In genomic region chr11:12772324-12772723, GRCh38 we compare ENCODE assay signal across 26 cellular contexts.
"Had no signal": no experiment of that assay in that cellular context is flagged by ENCODE, and none has a peak within 500 bp of the region (broad histone marks: within the 10 kb centered on the region; RNA-seq: fewer than 3 reads in every experiment).

No MANE protein-coding gene starts in this region.

- H3K4me3 Mint-ChIP-seq: activated CD4-positive, alpha-beta T cell treated with anti-CD3 and anti-CD28 coated beads, Interleukin-2, amount 10 ng/mL, durations not matched to agents 7 days and 5 days; activated CD8-positive, alpha-beta memory T cell treated with anti-CD3 and anti-CD28 coated beads, Interleukin-2, amount 10 ng/mL, durations not matched to agents 7 days and 5 days; activated CD8-positive, alpha-beta T cell treated with anti-CD3 and anti-CD28 coated beads for 36 hours; activated naive CD4-positive, alpha-beta T cell treated with anti-CD3 and anti-CD28 coated beads, Interleukin-2, amount 50 U/mL, for 24 hours; activated naive CD8-positive, alpha-beta T cell treated with anti-CD3 and anti-CD28 coated beads, Interleukin-2, amount 50 U/mL, for 24 hours; natural killer cell; neural progenitor cell; stimulated activated effector memory CD8-positive, alpha-beta T cell treated with anti-CD3 and anti-CD28 coated beads, Interleukin-12 subunit alpha, Interleukin-12 subunit beta, amount 100 ng/mL, for 72 hours; stimulated activated naive CD8-positive, alpha-beta T cell treated with anti-CD3 and anti-CD28 coated beads, Interleukin-15, Interleukin-2, amounts not matched to agents 100 ng/mL and 50 ng/mL, for 24 hours had no signal

- H3K4me1 Mint-ChIP-seq: activated naive CD4-positive, alpha-beta T cell treated with anti-CD3 and anti-CD28 coated beads, Interleukin-2, amount 50 U/mL, for 24 hours; activated naive CD8-positive, alpha-beta T cell treated with anti-CD3 and anti-CD28 coated beads, Interleukin-2, amount 50 U/mL, for 24 hours; natural killer cell had no signal

- H3K27me3 ChIP-seq: heart left ventricle, left lung, neural progenitor cell, tibial artery had no signal

- H3K9me3 Mint-ChIP-seq: activated CD4-positive, alpha-beta T cell treated with anti-CD3 and anti-CD28 coated beads, Interleukin-2, amount 10 ng/mL, durations not matched to agents 7 days and 5 days; activated CD8-positive, alpha-beta T cell treated with anti-CD3 and anti-CD28 coated beads for 36 hours; activated naive CD4-positive, alpha-beta T cell treated with anti-CD3 and anti-CD28 coated beads, Interleukin-2, amount 50 U/mL, for 24 hours; activated naive CD8-positive, alpha-beta T cell treated with anti-CD3 and anti-CD28 coated beads, Interleukin-2, amount 50 U/mL, for 24 hours; activated T-helper 2 cell treated with anti-CD3 and anti-CD28 coated beads, Interferon-gamma antibody, Interleukin-2, Interleukin-4, amounts not matched to agents 10 μg/mL and 5 μg/mL and 100 μg/mL, durations not matched to agents 14 hours and 24 hours and 36 hours; natural killer cell; neural progenitor cell; stimulated activated effector memory CD8-positive, alpha-beta T cell treated with anti-CD3 and anti-CD28 coated beads, Interleukin-12 subunit alpha, Interleukin-12 subunit beta, amount 100 ng/mL, for 72 hours; stimulated activated naive CD8-positive, alpha-beta T cell treated with anti-CD3 and anti-CD28 coated beads, Interleukin-15, Interleukin-2, amounts not matched to agents 100 ng/mL and 50 ng/mL, for 24 hours had no signal

- H3K4me3 ChIP-seq: heart left ventricle, left lung, lower lobe of right lung, neural progenitor cell, skin epidermis, tibial artery had no signal

- H3K9ac ChIP-seq: neural progenitor cell had no signal

- H3K4me2 ChIP-seq: neural progenitor cell had no signal

- DNase-seq: activated CD4-positive, alpha-beta T cell treated with anti-CD3 and anti-CD28 coated beads for 1 hour; activated CD4-positive, alpha-beta T cell treated with anti-CD3 and anti-CD28 coated beads, Interleukin-2, amount 10 ng/mL, durations not matched to agents 7 days and 5 days; activated CD8-positive, alpha-beta memory T cell treated with anti-CD3 and anti-CD28 coated beads, Interleukin-2, amount 10 ng/mL, durations not matched to agents 7 days and 5 days; activated CD8-positive, alpha-beta T cell treated with anti-CD3 and anti-CD28 coated beads for 36 hours; activated naive CD8-positive, alpha-beta T cell treated with anti-CD3 and anti-CD28 coated beads, Interleukin-2, amount 50 U/mL, for 24 hours; activated T-cell treated with anti-CD3 and anti-CD28 coated beads, Interleukin-2, amount 50 U/mL, for 48 hours; amygdala; caudate nucleus; heart left ventricle; left lung; lower lobe of right lung; mesendoderm; natural killer cell; occipital lobe; posterior cingulate gyrus; right cardiac atrium; stimulated activated CD4-positive, alpha-beta T cell treated with anti-CD3 and anti-CD28 coated beads, Interleukin-4, amount 100 ng/mL, for 24 hours; substantia nigra; tibial artery had no signal

- H3K36me3 Mint-ChIP-seq: activated CD8-positive, alpha-beta memory T cell treated with anti-CD3 and anti-CD28 coated beads, Interleukin-2, amount 10 ng/mL, durations not matched to agents 7 days and 5 days; activated naive CD4-positive, alpha-beta T cell treated with anti-CD3 and anti-CD28 coated beads, Interleukin-2, amount 50 U/mL, for 24 hours; natural killer cell; stimulated activated effector memory CD8-positive, alpha-beta T cell treated with anti-CD3 and anti-CD28 coated beads, Interleukin-12 subunit alpha, Interleukin-12 subunit beta, amount 100 ng/mL, for 72 hours had no signal

- ATAC-seq: activated CD8-positive, alpha-beta memory T cell treated with anti-CD3 and anti-CD28 coated beads, Interleukin-2, amount 10 ng/mL, durations not matched to agents 7 days and 5 days; activated CD8-positive, alpha-beta T cell treated with anti-CD3 and anti-CD28 coated beads for 36 hours; activated naive CD8-positive, alpha-beta T cell treated with anti-CD3 and anti-CD28 coated beads, Interleukin-2, amount 50 U/mL, for 24 hours; heart left ventricle; left lung; lower lobe of right lung; natural killer cell; right cardiac atrium; stimulated activated effector memory CD8-positive, alpha-beta T cell treated with anti-CD3 and anti-CD28 coated beads, Interleukin-12 subunit alpha, Interleukin-12 subunit beta, amount 100 ng/mL, for 72 hours had no signal

- H3K9me3 ChIP-seq: heart left ventricle, left lung, lower lobe of right lung, tibial artery had no signal

- H3K36me3 ChIP-seq: heart left ventricle, left lung, lower lobe of right lung, neural progenitor cell, tibial artery had no signal

- H3K27ac Mint-ChIP-seq: activated CD4-positive, alpha-beta T cell treated with anti-CD3 and anti-CD28 coated beads, Interleukin-2, amount 10 ng/mL, durations not matched to agents 7 days and 5 days; activated CD8-positive, alpha-beta memory T cell treated with anti-CD3 and anti-CD28 coated beads, Interleukin-2, amount 10 ng/mL, durations not matched to agents 7 days and 5 days; activated CD8-positive, alpha-beta T cell treated with anti-CD3 and anti-CD28 coated beads for 36 hours; activated naive CD4-positive, alpha-beta T cell treated with anti-CD3 and anti-CD28 coated beads, Interleukin-2, amount 50 U/mL, for 24 hours; activated naive CD8-positive, alpha-beta T cell treated with anti-CD3 and anti-CD28 coated beads, Interleukin-2, amount 50 U/mL, for 24 hours; activated T-helper 2 cell treated with anti-CD3 and anti-CD28 coated beads, Interferon-gamma antibody, Interleukin-2, Interleukin-4, amounts not matched to agents 10 μg/mL and 5 μg/mL and 100 μg/mL, durations not matched to agents 14 hours and 24 hours and 36 hours; natural killer cell; neural progenitor cell; stimulated activated effector memory CD8-positive, alpha-beta T cell treated with anti-CD3 and anti-CD28 coated beads, Interleukin-12 subunit alpha, Interleukin-12 subunit beta, amount 100 ng/mL, for 72 hours; stimulated activated naive CD8-positive, alpha-beta T cell treated with anti-CD3 and anti-CD28 coated beads, Interleukin-15, Interleukin-2, amounts not matched to agents 100 ng/mL and 50 ng/mL, for 24 hours had no signal

- H3K27ac ChIP-seq: left lung, lower lobe of right lung, neural progenitor cell, tibial artery had no signal

- H2AFZ ChIP-seq: neural progenitor cell had no signal

- FAIRE-seq: endothelial cell of umbilical vein had no signal
